Comparison of ENCODE assay signal across 29 cellular contexts in the genomic region with DNA sequence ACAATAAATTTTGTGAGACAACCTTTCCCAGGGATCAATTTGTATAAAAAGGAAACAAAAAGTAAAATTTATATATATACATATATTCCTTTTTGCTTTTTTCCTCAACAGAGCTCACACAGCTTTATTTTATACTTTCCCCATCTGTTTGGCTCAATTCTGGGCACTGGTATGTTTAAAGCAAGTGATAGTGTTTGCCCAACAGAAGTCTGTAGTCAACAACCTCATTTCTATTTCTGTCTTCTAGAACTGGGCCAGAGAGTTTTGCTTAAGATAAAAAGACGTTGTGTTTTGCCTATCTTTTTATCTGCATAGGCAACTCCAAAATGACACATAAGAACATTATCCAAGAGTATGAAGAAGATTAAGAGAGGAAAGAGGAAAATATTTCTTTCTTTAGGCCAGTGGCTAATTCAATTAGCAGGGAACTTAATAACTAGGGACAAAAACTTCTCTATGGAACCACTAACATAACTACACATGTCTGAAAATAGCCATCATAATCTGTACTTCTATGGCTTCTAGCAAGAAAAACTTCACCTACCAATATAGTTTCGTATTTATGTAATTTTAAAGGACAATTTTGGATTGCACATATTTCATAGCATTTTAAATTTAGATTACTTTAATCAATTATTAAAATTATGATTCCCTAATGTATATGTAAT.
"Had no signal": no experiment of that assay in that cellular context is flagged by ENCODE, and none has a peak within 500 bp of the region (broad histone marks: within the 10 kb centered on the region; RNA-seq: fewer than 3 reads in every experiment).

No MANE protein-coding gene starts in this region.

- DNase-seq: activated CD4-positive, alpha-beta memory T cell treated with anti-CD3 and anti-CD28 coated beads for 36 hours; activated CD4-positive, alpha-beta T cell treated with anti-CD3 and anti-CD28 coated beads for 36 hours; activated CD4-positive, alpha-beta T cell treated with anti-CD3 and anti-CD28 coated beads, Interleukin-2, amount 10 ng/mL, durations not matched to agents 24 days and 14 days; activated CD4-positive, CD25-positive, alpha-beta regulatory T cell; activated CD4-positive, CD25-positive, alpha-beta regulatory T cell treated with anti-CD3 and anti-CD28 coated beads, Interleukin-2, amount 50 U/mL, for 72 hours; activated CD8-positive, alpha-beta memory T cell treated with anti-CD3 and anti-CD28 coated beads, Interleukin-2, amount 10 ng/mL, durations not matched to agents 7 days and 5 days; activated CD8-positive, alpha-beta memory T cell treated with anti-CD3 and anti-CD28 coated beads, Interleukin-2, amount 50 U/mL, for 4 hours; activated CD8-positive, alpha-beta T cell treated with anti-CD3 and anti-CD28 coated beads, Interleukin-2, amount 10 ng/mL, durations not matched to agents 7 days and 5 days; activated effector memory CD4-positive, alpha-beta T cell treated with anti-CD3 and anti-CD28 coated beads, Interleukin-2, amount 50 U/mL, for 16 hours; activated naive CD4-positive, alpha-beta T cell treated with anti-CD3 and anti-CD28 coated beads for 36 hours; activated naive CD8-positive, alpha-beta T cell treated with anti-CD3 and anti-CD28 coated beads for 36 hours; activated naive CD8-positive, alpha-beta T cell treated with anti-CD3 and anti-CD28 coated beads, Interleukin-2, amount 50 U/mL, for 24 hours; activated T-cell treated with anti-CD3 and anti-CD28 coated beads, Interleukin-2, amount 50 U/mL, for 1 hour; activated T-cell treated with anti-CD3 and anti-CD28 coated beads, Interleukin-2, amount 50 U/mL, for 48 hours; adrenal gland; amygdala; aorta; body of pancreas; caudate nucleus; cortex of kidney; dermis blood vessel endothelial cell; effector CD4-positive, alpha-beta T cell; effector memory CD8-positive, alpha-beta T cell; erythroblast; foreskin keratinocyte; T-helper 1 cell; T-helper 17 cell; T1000 had no signal

- H3K27me3 ChIP-seq: adrenal gland, body of pancreas, esophagus muscularis mucosa, foreskin keratinocyte had no signal

- H3K27ac ChIP-seq: adrenal gland, body of pancreas, esophagus muscularis mucosa, foreskin keratinocyte had no signal

- ATAC-seq: activated CD4-positive, alpha-beta T cell treated with anti-CD3 and anti-CD28 coated beads for 36 hours; activated CD8-positive, alpha-beta memory T cell treated with anti-CD3 and anti-CD28 coated beads, Interleukin-2, amount 10 ng/mL, durations not matched to agents 7 days and 5 days; activated CD8-positive, alpha-beta T cell treated with anti-CD3 and anti-CD28 coated beads, Interleukin-2, amount 10 ng/mL, durations not matched to agents 7 days and 5 days; activated naive CD8-positive, alpha-beta T cell treated with anti-CD3 and anti-CD28 coated beads, Interleukin-2, amount 50 U/mL, for 24 hours; body of pancreas; effector memory CD8-positive, alpha-beta T cell; foreskin keratinocyte; T-helper 17 cell had no signal

- H3K9me3 ChIP-seq: adrenal gland, body of pancreas, esophagus muscularis mucosa had no signal

- H3K4me1 ChIP-seq: adrenal gland, body of pancreas, esophagus muscularis mucosa, foreskin keratinocyte had no signal

- H3K4me3 ChIP-seq: adrenal gland, body of pancreas, esophagus muscularis mucosa had no signal

- H3K36me3 ChIP-seq: adrenal gland, esophagus muscularis mucosa had no signal
